In the genomic region with DNA sequence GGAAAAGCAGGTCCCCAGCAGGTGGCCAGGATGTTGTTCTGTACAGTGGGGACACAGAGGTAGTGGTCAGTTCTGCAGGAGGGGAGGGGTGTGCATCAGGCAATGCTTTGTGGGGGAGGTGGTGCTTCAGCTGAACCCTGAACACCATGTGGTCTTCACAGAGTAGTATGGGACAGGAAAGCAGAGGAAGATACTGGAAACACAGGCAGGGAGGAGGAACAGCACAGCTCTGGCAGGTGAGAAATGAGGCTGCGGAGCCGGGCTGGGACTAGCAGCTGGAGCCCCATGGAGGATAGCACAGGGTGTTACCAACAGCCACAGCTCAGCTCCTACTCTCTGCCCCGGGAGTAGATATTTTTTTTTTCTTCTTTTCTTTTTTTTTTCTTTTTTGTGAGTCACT, we compare ENCODE assay signal across 18 cellular contexts.
"Had no signal": no experiment of that assay in that cellular context is flagged by ENCODE, and none has a peak within 500 bp of the region (broad histone marks: within the 10 kb centered on the region; RNA-seq: fewer than 3 reads in every experiment).

No MANE protein-coding gene starts in this region.

- ATAC-seq: activated T-cell treated with anti-CD3 and anti-CD28 coated beads, Interleukin-2, amount 50 U/mL, for 72 hours had no signal

- H3K4me1 Mint-ChIP-seq: activated naive CD4-positive, alpha-beta T cell treated with anti-CD3 and anti-CD28 coated beads, Interleukin-2, amount 10 ng/mL, durations not matched to agents 7 days and 5 days; nephron had no signal

- H3K36me3 Mint-ChIP-seq: activated naive CD4-positive, alpha-beta T cell treated with anti-CD3 and anti-CD28 coated beads, Interleukin-2, amount 10 ng/mL, durations not matched to agents 7 days and 5 days had no signal

- H3K27me3 Mint-ChIP-seq: activated naive CD4-positive, alpha-beta T cell treated with anti-CD3 and anti-CD28 coated beads, Interleukin-2, amount 10 ng/mL, durations not matched to agents 7 days and 5 days had no signal

- H3K27me3 ChIP-seq: testis, vagina had no signal

- H3K4me3 ChIP-seq: left ventricle myocardium inferior, prostate gland, testis, vagina had no signal

- H3K9me3 ChIP-seq: left ventricle myocardium inferior, prostate gland, testis, vagina had no signal

- H3K27ac Mint-ChIP-seq: activated naive CD4-positive, alpha-beta T cell treated with anti-CD3 and anti-CD28 coated beads, Interleukin-2, amount 10 ng/mL, durations not matched to agents 7 days and 5 days; activated T-cell treated with anti-CD3 and anti-CD28 coated beads, Interleukin-2, amount 50 U/mL, for 72 hours; nephron had no signal

- H3K27ac ChIP-seq: left ventricle myocardium inferior, prostate gland, testis, vagina had no signal

- H3K4me1 ChIP-seq: left ventricle myocardium inferior, prostate gland, testis, vagina had no signal

- DNase-seq: activated CD4-positive, alpha-beta T cell treated with anti-CD3 and anti-CD28 coated beads, Interleukin-2, amount 50 U/mL, for 48 hours; activated effector memory CD4-positive, alpha-beta T cell treated with anti-CD3 and anti-CD28 coated beads, Interleukin-2, amount 50 U/mL, for 16 hours; activated naive CD4-positive, alpha-beta T cell treated with anti-CD3 and anti-CD28 coated beads, Interleukin-2, amount 10 ng/mL, durations not matched to agents 7 days and 5 days; activated T-cell treated with anti-CD3 and anti-CD28 coated beads, Interleukin-2, amount 50 U/mL, for 72 hours; amygdala; cortex of kidney; foreskin fibroblast; left ventricle myocardium inferior; mammary epithelial cell; midbrain; stimulated activated CD4-positive, alpha-beta T cell treated with anti-CD3 and anti-CD28 coated beads, Interleukin-4, amount 100 ng/mL, for 1 hour; stimulated activated naive CD4-positive, alpha-beta T cell; T-helper 9 cell; testis; trophoblast cell had no signal

- H3K36me3 ChIP-seq: left ventricle myocardium inferior, prostate gland, vagina had no signal

- H3K4me3 Mint-ChIP-seq: activated naive CD4-positive, alpha-beta T cell treated with anti-CD3 and anti-CD28 coated beads, Interleukin-2, amount 10 ng/mL, durations not matched to agents 7 days and 5 days; activated T-cell treated with anti-CD3 and anti-CD28 coated beads, Interleukin-2, amount 50 U/mL, for 72 hours; nephron had no signal

- H3K9me3 Mint-ChIP-seq: activated naive CD4-positive, alpha-beta T cell treated with anti-CD3 and anti-CD28 coated beads, Interleukin-2, amount 10 ng/mL, durations not matched to agents 7 days and 5 days had no signal
